31 cellular contexts compared by ENCODE assay signal in the genomic region with DNA sequence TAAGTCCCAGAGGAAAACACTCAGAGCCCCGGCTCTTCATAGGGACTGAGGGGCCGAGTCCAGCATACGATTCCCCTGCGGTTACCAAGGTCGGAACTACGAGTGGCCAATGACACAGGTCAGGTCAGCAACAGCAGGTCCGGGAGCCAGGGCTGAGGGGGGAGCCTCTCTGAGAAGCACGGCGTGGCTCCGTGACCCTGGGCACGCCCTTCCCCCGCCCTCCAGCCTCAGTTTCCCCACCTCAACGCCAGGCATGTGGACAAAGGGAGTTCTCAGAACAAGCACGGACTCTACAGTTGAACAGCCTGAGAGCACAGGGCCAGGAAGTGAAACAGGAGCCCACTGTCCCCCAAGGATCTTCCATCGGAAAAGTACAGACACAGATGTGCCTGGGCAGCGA. TPM values are rescaled to one million over a fixed set of nuclear protein-coding genes. Genes with fewer than 3 reads are reported as not detected.
"Had no signal": no experiment of that assay in that cellular context is flagged by ENCODE, and none has a peak within 500 bp of the region (broad histone marks: within the 10 kb centered on the region; RNA-seq: fewer than 3 reads in every experiment).

No MANE protein-coding gene starts in this region.

- H3K36me3 Mint-ChIP-seq: mesothelial cell of epicardium; naive B cell; natural killer cell; stimulated activated memory B cell treated with anti-CD40 and anti-IgM and Interleukin-4, amounts not matched to agents 10 μg/mL and 1 μg/mL and 100 μg/mL, for 72 hours had no signal

- H3K27ac ChIP-seq: hepatocyte, left ventricle myocardium inferior, right atrium auricular region, right lobe of liver, tibial nerve, upper lobe of left lung had no signal

- H3K4me1 ChIP-seq: left ventricle myocardium inferior, right atrium auricular region, right lobe of liver, tibial nerve, upper lobe of left lung had no signal

- H3K36me3 ChIP-seq: left ventricle myocardium inferior, right atrium auricular region, right lobe of liver, tibial nerve, upper lobe of left lung had no signal

- H3K4me1 Mint-ChIP-seq: natural killer cell had no signal

- H3K4me3 ChIP-seq: hepatocyte, left ventricle myocardium inferior, lung, right atrium auricular region, right lobe of liver, smooth muscle cell, tibial nerve, upper lobe of left lung had no signal

- H3K4me3 Mint-ChIP-seq: mesothelial cell of epicardium; natural killer cell; nephron progenitor cell; stimulated activated memory B cell treated with anti-CD40 and anti-IgM and Interleukin-4, amounts not matched to agents 10 μg/mL and 1 μg/mL and 100 μg/mL, for 72 hours; stimulated activated naive CD8-positive, alpha-beta T cell treated with anti-CD3 and anti-CD28 coated beads, Interleukin-15, amount 100 ng/mL, for 72 hours had no signal

- H3K27ac Mint-ChIP-seq: mesothelial cell of epicardium; natural killer cell; nephron progenitor cell; progenitor cell of endocrine pancreas; stimulated activated memory B cell treated with anti-CD40 and anti-IgM and Interleukin-4, amounts not matched to agents 10 μg/mL and 1 μg/mL and 100 μg/mL, for 72 hours; stimulated activated naive CD8-positive, alpha-beta T cell treated with anti-CD3 and anti-CD28 coated beads, Interleukin-15, amount 100 ng/mL, for 72 hours had no signal

- H2AFZ ChIP-seq: hepatocyte had no signal

- H3K27me3 ChIP-seq: hepatocyte, right lobe of liver had no signal

- DNase-seq: islet precursor cell; left ventricle myocardium inferior; mesendoderm; naive B cell; natural killer cell; nephron progenitor cell; nucleus accumbens; right lobe of liver; stimulated activated CD4-positive, alpha-beta T cell treated with anti-CD3 and anti-CD28 coated beads, Interleukin-1b, Interleukin-23, amount 100 ng/mL, for 48 hours; stimulated activated CD4-positive, alpha-beta T cell treated with anti-CD3 and anti-CD28 coated beads, Interleukin-2, amount 100 ng/mL, for 48 hours; stimulated activated CD4-positive, alpha-beta T cell treated with anti-CD3 and anti-CD28 coated beads, Interleukin-4, amount 100 ng/mL, for 4 hours; stimulated activated CD8-positive, alpha-beta memory T cell treated with anti-CD3 and anti-CD28 coated beads, Interleukin-4, amount 100 ng/mL, for 48 hours; stimulated activated naive CD4-positive, alpha-beta T cell treated with Interleukin-2 at 50 U/mL for 16 hours; stimulated activated naive CD8-positive, alpha-beta T cell treated with anti-CD3 and anti-CD28 coated beads, Interleukin-15, amount 100 ng/mL, for 72 hours; substantia nigra had no signal

- ATAC-seq: natural killer cell; right lobe of liver; stimulated activated naive CD8-positive, alpha-beta T cell treated with anti-CD3 and anti-CD28 coated beads, Interleukin-15, amount 100 ng/mL, for 72 hours had no signal

- H3K79me2 ChIP-seq: hepatocyte had no signal

- H3K4me2 ChIP-seq: hepatocyte, smooth muscle cell had no signal

- H3K9me3 Mint-ChIP-seq: mesothelial cell of epicardium; naive B cell; natural killer cell; nephron progenitor cell; stimulated activated memory B cell treated with anti-CD40 and anti-IgM and Interleukin-4, amounts not matched to agents 10 μg/mL and 1 μg/mL and 100 μg/mL, for 72 hours; stimulated activated naive CD8-positive, alpha-beta T cell treated with anti-CD3 and anti-CD28 coated beads, Interleukin-15, amount 100 ng/mL, for 72 hours had no signal

- H3K9me3 ChIP-seq: left ventricle myocardium inferior, right atrium auricular region, right lobe of liver, tibial nerve, upper lobe of left lung had no signal

RNA-seq across cellular contexts. Expression of a gene that starts 25.6 kb away (rescaled TPM):
- total RNA-seq: hepatocyte, kidney epithelial cell, left ventricle myocardium inferior, mesothelial cell of epicardium, mononuclear cell, osteocyte, progenitor cell of endocrine pancreas, pulmonary artery endothelial cell, renal cortical epithelial cell, right lobe of liver, skeletal muscle tissue, smooth muscle cell, temporal lobe had no signal
- polyA plus RNA-seq: hepatocyte, smooth muscle cell had no signal

RNA-seq across cellular contexts. Expression of a gene that starts 41.0 kb away (rescaled TPM):
- total RNA-seq: hepatocyte, kidney epithelial cell, mesothelial cell of epicardium, mononuclear cell, osteocyte, progenitor cell of endocrine pancreas, pulmonary artery endothelial cell, renal cortical epithelial cell, smooth muscle cell, temporal lobe had no signal
- polyA plus RNA-seq: hepatocyte, smooth muscle cell had no signal

RNA-seq across cellular contexts. Expression of a gene that starts 51.5 kb away (rescaled TPM):
- total RNA-seq: hepatocyte, kidney epithelial cell, mesothelial cell of epicardium, mononuclear cell, osteocyte, progenitor cell of endocrine pancreas, pulmonary artery endothelial cell, renal cortical epithelial cell, skeletal muscle tissue, smooth muscle cell, temporal lobe had no signal
- polyA plus RNA-seq: hepatocyte, smooth muscle cell had no signal
